ENCODE assay signal across 8 cellular contexts in genomic region chr10:132307823-132308587, GRCh38. TPM values are rescaled to one million over a fixed set of nuclear protein-coding genes. Genes with fewer than 3 reads are reported as not detected.
A peak's percentile ranks its signal among the peaks of the same experiment; 100 is the strongest.
DNase-seq lines count a peak whose midpoint lies in the region; ATAC-seq, FAIRE-seq and TF ChIP-seq lines count a peak whose summit lies in the region.

STK32C (minus strand) TSS chr10:132307950; CDS start chr10:132307833, 117 bp downstream.

- H4K20me1 ChIP-seq in HepG2 (ENCODE audit: insufficient read depth, low read length) = no peaks in the 10 kb centered on the region

- peak within 1 kb of the TSS; percentile 65 to 88 (median 71) for H3K4me3 ChIP-seq in HepG2 (replicated peaks in 1 of 3; ENCODE audit: insufficient read depth in 1 of 3, low read depth in 2 of 3, low read length in 3 of 3)

- H3K36me3 Mint-ChIP-seq in dendritic cell treated with granulocyte-macrophage colony-stimulating factor and Interleukin-4, amounts not matched to agents 40 ng/mL and 50 ng/mL, for 4 days (ENCODE audit: low read depth) = peaks cover 37% of the 10 kb centered on the region

- peak within 1 kb of the TSS; percentile 93 for H3K4me3 Mint-ChIP-seq in dendritic cell treated with granulocyte-macrophage colony-stimulating factor and Interleukin-4, amounts not matched to agents 40 ng/mL and 50 ng/mL, for 4 days

- H3K36me3 ChIP-seq in HepG2 (replicated peaks in 1 of 2; ENCODE audit: control insufficient read depth in 1 of 2, insufficient read depth in 2 of 2, low read length in 2 of 2) = no peaks in the 10 kb centered on the region

- H3K27ac ChIP-seq in HepG2 (ENCODE audit: extremely low read length, insufficient read depth, low read length) = no peak within 1 kb of the TSS

- H3K4me1 Mint-ChIP-seq in dendritic cell treated with granulocyte-macrophage colony-stimulating factor and Interleukin-4, amounts not matched to agents 40 ng/mL and 50 ng/mL, for 4 days (ENCODE audit: low read depth) = peaks cover 69% of the 10 kb centered on the region

- FAIRE-seq in HepG2 (lab: Jason Lieb, UNC) = no peak

- no peaks in the 10 kb centered on the region for H3K9me3 Mint-ChIP-seq in dendritic cell treated with granulocyte-macrophage colony-stimulating factor and Interleukin-4, amounts not matched to agents 40 ng/mL and 50 ng/mL, for 4 days

- no peak within 1 kb of the TSS for H2AFZ ChIP-seq in HepG2 (ENCODE audit: low read length)

- peaks cover 33% of the 10 kb centered on the region for H3K27me3 Mint-ChIP-seq in dendritic cell treated with granulocyte-macrophage colony-stimulating factor and Interleukin-4, amounts not matched to agents 40 ng/mL and 50 ng/mL, for 4 days

- H3K27me3 ChIP-seq in HepG2 (ENCODE audit: control insufficient read depth in 1 of 2, insufficient read depth in 2 of 2, low read length in 2 of 2) = peaks cover 0 to 12% of the 10 kb centered on the region in 2 experiments; a peak in 2 of 5 replicates

- 0% methylated on average over 3 of the region's 84 CpGs for WGBS in HepG2 (ENCODE audit: low lambda C conversion rate)

- peak in 1 of 2 experiments; percentile 62; a peak in 2 of 4 replicates for TF ChIP-seq POLR2A in HepG2 (IDR thresholded peaks at IDR 0.05; ENCODE audit: insufficient read depth in 1 of 2, low read depth in 2 of 2, low read length in 2 of 2)

- DNase-seq in ACHN (peak; percentile 88), NCI-H2227 treated with DMSO at 0.1 percent for 48 hours (lab: John Stamatoyannopoulos, UW) (peak; percentile 64), HepG2 (ENCODE audit: low spot score) (peak; percentile 68)
- DNase-seq in activated CD4-positive, alpha-beta T cell treated with anti-CD3 and anti-CD28 coated beads, Interleukin-2, amount 50 U/mL, for 1 hour = peak; percentile 90
- DNase-seq in stimulated activated CD4-positive, alpha-beta T cell treated with anti-CD3 and anti-CD28 coated beads, Interleukin-2, amount 100 ng/mL, for 24 hours = peak; percentile 90 to 91

- TF ChIP-seq RAD21 in HepG2 (CRISPR knock-in tag; IDR thresholded peaks at IDR 0.05) = no peak

- ATAC-seq in GM18519 (IDR thresholded peaks at IDR 0.05; ENCODE audit: low FRiP score, unreplicated experiment) (peak; percentile 40), HG03039 (IDR thresholded peaks at IDR 0.05; ENCODE audit: unreplicated experiment) (peak; percentile 73), HepG2 (peak; percentile 68)

- H3K4me2 ChIP-seq in HepG2 (ENCODE audit: low read depth, low read length) = peak within 1 kb of the TSS; percentile 80

- H3K9ac ChIP-seq in HepG2 (ENCODE audit: insufficient read depth, low read depth, low read length) = peak within 1 kb of the TSS; percentile 43; the same call in 1 of the 2 replicates

- CTCF ChIA-PET in HepG2 (lab: Yijun Ruan, JAX; ENCODE audit: low intra/inter-chr PET ratio, low total read pairs) = no interaction called here

- no peak for TF ChIP-seq EP300 in HepG2 (IDR thresholded peaks at IDR 0.05; ENCODE audit: low read depth in 2 of 2, low read length in 2 of 2)
- TF ChIP-seq EP300 in HepG2 (CRISPR knock-in tag; IDR thresholded peaks at IDR 0.05; ENCODE audit: borderline replicate concordance) = no peak

- 0 out of 2 replicates have a peak, but pooled peaks have one; percentile 9 for TF ChIP-seq CTCF in HepG2 (CRISPR knock-in tag; IDR thresholded peaks at IDR 0.05)

- POLR2A ChIA-PET in HepG2 (lab: Yijun Ruan, JAX) = interaction anchor here (0.7 to 1.0 kb wide), 8 partner anchors 12 to 125 kb away, joined by 3 to 4 read pairs (median 4); partner anchors contain the start of gene LRRC27

- H3K4me1 ChIP-seq in HepG2 (ENCODE audit: insufficient read depth, low read length) = peaks cover 49% of the 10 kb centered on the region

- no peaks in the 10 kb centered on the region for H3K79me2 ChIP-seq in HepG2 (ENCODE audit: insufficient read depth, low read length)

- no TSS peak for BruUV-seq in HepG2 (replicated peaks; lab: Mats Ljungman, UMichigan)

- no peaks in the 10 kb centered on the region for H3K9me3 ChIP-seq in HepG2 (ENCODE audit: low read length)

- H3K27ac Mint-ChIP-seq in dendritic cell treated with granulocyte-macrophage colony-stimulating factor and Interleukin-4, amounts not matched to agents 40 ng/mL and 50 ng/mL, for 4 days = peak within 1 kb of the TSS; percentile 78

- intact Hi-C loops in dendritic cell treated with granulocyte-macrophage colony-stimulating factor and Interleukin-4, amounts not matched to agents 40 ng/mL and 50 ng/mL, for 4 days (cut with micrococcal nuclease) = loop anchor here (1.0 to 5.0 kb wide), 4 partner anchors 24 to 229 kb away; partner anchors contain the start of genes INPP5A and LRRC27
- intact Hi-C loops in HepG2 (cut with micrococcal nuclease; ENCODE audit: unreplicated experiment) = loop anchor here (1.0 kb wide), 1 partner anchor 85 kb away; no protein-coding TSS in a partner anchor

- in situ Hi-C loops in ACHN (cut with HindIII; ENCODE audit: low pct_ligation_motif_present, low pct_unique_long_range_greater_than_20kb, low sequenced_read_pairs) (no loop called here), HepG2 (cut with HindIII; ENCODE audit: extremely low pct_ligation_motif_present, low pct_unique_long_range_greater_than_20kb) (no loop called here)

TF ChIP-seq in HepG2, 621 proteins besides CTCF, POLR2A, EP300 and RAD21 (continues in another document):
- TF ChIP-seq ZNF777 (CRISPR knock-in tag; IDR thresholded peaks at IDR 0.05) (peak; percentile 89), NBN (conservative IDR thresholded peaks at IDR 0.05) (no peak), POLR2G (IDR thresholded peaks at IDR 0.05; ENCODE audit: low read depth, low read length) (peak; percentile 52; the same call in 1 of the 2 replicates), ZNF234 (CRISPR knock-in tag; conservative IDR thresholded peaks at IDR 0.05) (no peak), HOXD1 (CRISPR knock-in tag; IDR thresholded peaks at IDR 0.05) (no peak), TGIF2 (CRISPR knock-in tag; IDR thresholded peaks at IDR 0.05) (no peak), ZSCAN25 (CRISPR knock-in tag; IDR thresholded peaks at IDR 0.05) (no peak), MLX (CRISPR knock-in tag; IDR thresholded peaks at IDR 0.05) (no peak), CREBL2 (CRISPR knock-in tag; IDR thresholded peaks at IDR 0.05; ENCODE audit: borderline replicate concordance) (no peak), ZMYM2 (CRISPR knock-in tag; IDR thresholded peaks at IDR 0.05) (no peak), MYPOP (CRISPR knock-in tag; IDR thresholded peaks at IDR 0.05) (no peak; the same call in none of the 2 replicates), TFE3 (CRISPR knock-in tag; IDR thresholded peaks at IDR 0.05) (no peak)

RNA-seq across cellular contexts. Expression of gene STK32C, which starts in this region (rescaled TPM):
- 18.9 and 19.4 TPM in 2 replicates for total RNA-seq in HepG2 (2016; rRNA removed; fragmentation: Illumina TruSeq; extraction: Trizol)
- 6.4 and 9.0 TPM in 2 replicates for total RNA-seq in HepG2 (2016; cell fraction: cytosol; rRNA removed; fragmentation: Illumina TruSeq; extraction: Trizol; ENCODE audit: low read depth)
- 18.5 and 19.3 TPM in 2 replicates for total RNA-seq in HepG2 (2016; cell fraction: insoluble cytoplasmic fraction; rRNA removed; fragmentation: Illumina TruSeq; extraction: Trizol)
- 13.9 and 14.9 TPM in 2 replicates for total RNA-seq in HepG2 (2016; cell fraction: membrane; rRNA removed; fragmentation: Illumina TruSeq; extraction: Trizol)
- total RNA-seq in HepG2 (2016; cell fraction: nucleus; rRNA removed; fragmentation: Illumina TruSeq; extraction: Trizol) = 8.4 and 10.8 TPM in 2 replicates
- 9.9 and 10.9 TPM in 2 replicates for polyA plus RNA-seq in HepG2 (2011; rRNA removed)
- 7.4 and 11.6 TPM in 2 replicates for polyA plus RNA-seq in HepG2 (2011; cell fraction: cytosol; rRNA removed)
- polyA plus RNA-seq in HepG2 (2011; cell fraction: nucleus; rRNA removed) = 13.7 and 17.7 TPM in 2 replicates
- polyA plus RNA-seq in HepG2 (2012) = 12.0 and 12.5 TPM in 2 replicates
- 9.3 and 10.8 TPM in 2 replicates for polyA plus RNA-seq in HepG2 (2016; cell fraction: cytosol; fragmentation: Illumina TruSeq; extraction: Trizol; ENCODE audit: low read depth)
- 19.9 and 20.6 TPM in 2 replicates for polyA plus RNA-seq in HepG2 (2016; cell fraction: insoluble cytoplasmic fraction; fragmentation: Illumina TruSeq; extraction: Trizol; ENCODE audit: low read depth)
- 11.2 and 12.1 TPM in 2 replicates for polyA plus RNA-seq in HepG2 (2016; cell fraction: membrane; fragmentation: Illumina TruSeq; extraction: Trizol; ENCODE audit: low read depth)
- polyA plus RNA-seq in HepG2 (2016; cell fraction: nucleus; fragmentation: Illumina TruSeq; extraction: Trizol; ENCODE audit: insufficient read depth, low read depth) = 19.7 and 20.0 TPM in 2 replicates
- 10.2 and 30.6 TPM in 2 replicates for polyA minus RNA-seq in HepG2 (2011; rRNA and poly(A)+ RNA removed; ENCODE audit: low replicate concordance)
- 4.4 and 5.4 TPM in 2 replicates for polyA minus RNA-seq in HepG2 (2011; cell fraction: cytosol; rRNA and poly(A)+ RNA removed)
- polyA minus RNA-seq in HepG2 (2011; cell fraction: nucleus; rRNA and poly(A)+ RNA removed) = 6.1 and 7.1 TPM in 2 replicates
